Comparison of ENCODE assay signal across 16 cellular contexts in genomic region chr1:8747879-8748825, GRCh38.
DNase-seq lines count a peak whose midpoint lies in the region; TF ChIP-seq lines count a peak whose summit lies in the region.
"Had no signal": no experiment of that assay in that cellular context is flagged by ENCODE, and none has a peak within 500 bp of the region (broad histone marks: within the 10 kb centered on the region; RNA-seq: fewer than 3 reads in every experiment).

No MANE protein-coding gene starts in this region.

- H3K4me3 Mint-ChIP-seq in activated naive CD8-positive, alpha-beta T cell treated with anti-CD3 and anti-CD28 coated beads for 36 hours: no peak overlapping the region
- no peak overlapping the region for H3K4me3 Mint-ChIP-seq in progenitor cell of endocrine pancreas (ENCODE audit: low read depth)
- H3K4me3 Mint-ChIP-seq in CD8-positive, alpha-beta memory T cell: no peak overlapping the region
- H3K4me3 Mint-ChIP-seq: B cell, H9 had no signal

- no peaks in the 10 kb centered on the region for H3K4me1 ChIP-seq in CD8-positive, alpha-beta memory T cell (ENCODE audit: insufficient read depth, low read length)

- H3K27me3 Mint-ChIP-seq in activated naive CD8-positive, alpha-beta T cell treated with anti-CD3 and anti-CD28 coated beads for 36 hours: no peaks in the 10 kb centered on the region
- H3K27me3 Mint-ChIP-seq in progenitor cell of endocrine pancreas: no peaks in the 10 kb centered on the region
- H3K27me3 Mint-ChIP-seq in CD8-positive, alpha-beta memory T cell: no peaks in the 10 kb centered on the region
- H3K27me3 Mint-ChIP-seq: B cell had no signal

- DNase-seq in DMS79 treated with DMSO at 0.1 percent for 48 hours (lab: John Stamatoyannopoulos, UW): peak; percentile 32
- DNase-seq in DMS79 (lab: John Stamatoyannopoulos, UW): no peak
- no peak for DNase-seq in activated naive CD8-positive, alpha-beta T cell treated with anti-CD3 and anti-CD28 coated beads for 36 hours
- peak; percentile 15 for DNase-seq in epithelial cell of esophagus (ENCODE audit: low read depth)
- DNase-seq in progenitor cell of endocrine pancreas (ENCODE audit: low spot score, unreplicated experiment): no peak
- no peak for DNase-seq in NCI-H1092 treated with DMSO at 0.1 percent for 48 hours (lab: John Stamatoyannopoulos, UW)
- DNase-seq in CD8-positive, alpha-beta memory T cell: no peak
- DNase-seq in superior temporal gyrus (ENCODE audit: extremely low spot score): no peak
- DNase-seq: 8988T, COR-L47, H9, NCI-H1048, NCI-H1436 treated with DMSO at 0.1 percent for 48 hours, NCI-H2029, NCI-H2171 treated with DMSO at 0.1 percent for 48 hours had no signal

- TF ChIP-seq CTCF in epithelial cell of esophagus (IDR thresholded peaks at IDR 0.05; ENCODE audit: insufficient read depth, low read depth, low read length, missing control alignments) (no peak), progenitor cell of endocrine pancreas (IDR thresholded peaks at IDR 0.05; ENCODE audit: unreplicated experiment) (no peak)

- H3K27me3 ChIP-seq in CD8-positive, alpha-beta memory T cell (ENCODE audit: insufficient read depth, low read length, poor library complexity, severe bottlenecking): no peaks in the 10 kb centered on the region

- H3K27ac Mint-ChIP-seq in activated naive CD8-positive, alpha-beta T cell treated with anti-CD3 and anti-CD28 coated beads for 36 hours: peak overlapping the region; percentile 56
- H3K27ac Mint-ChIP-seq in progenitor cell of endocrine pancreas: peak overlapping the region; percentile 63
- peak overlapping the region in 2 of 8 donors; percentile 39 to 42 for H3K27ac Mint-ChIP-seq in CD8-positive, alpha-beta memory T cell
- H3K27ac Mint-ChIP-seq: B cell had no signal

- no peak overlapping the region for H3K4me3 ChIP-seq in epithelial cell of esophagus (ENCODE audit: low read length)
- H3K4me3 ChIP-seq in CD8-positive, alpha-beta memory T cell (ENCODE audit: low read length): no peak overlapping the region

- H3K36me3 Mint-ChIP-seq in activated naive CD8-positive, alpha-beta T cell treated with anti-CD3 and anti-CD28 coated beads for 36 hours: peaks cover 5% of the 10 kb centered on the region
- peaks cover 3% of the 10 kb centered on the region for H3K36me3 Mint-ChIP-seq in progenitor cell of endocrine pancreas (ENCODE audit: insufficient read depth)
- peaks cover 0 to 6% (median 0%) of the 10 kb centered on the region in 3 donors for H3K36me3 Mint-ChIP-seq in CD8-positive, alpha-beta memory T cell

- H3K36me3 ChIP-seq in CD8-positive, alpha-beta memory T cell (ENCODE audit: insufficient read depth, low read length): no peaks in the 10 kb centered on the region

- CTCF ChIA-PET in CD8-positive, alpha-beta memory T cell (lab: Charles Lee): interaction anchor here (0.8 to 1.1 kb wide), 2 partner anchors 24 to 53 kb away, joined by 3 to 5 read pairs; no protein-coding TSS in a partner anchor

- H3K27ac ChIP-seq in CD8-positive, alpha-beta memory T cell (ENCODE audit: low read depth, low read length): no peak overlapping the region

- peaks cover 2% of the 10 kb centered on the region for H3K9me3 Mint-ChIP-seq in activated naive CD8-positive, alpha-beta T cell treated with anti-CD3 and anti-CD28 coated beads for 36 hours
- H3K9me3 Mint-ChIP-seq in progenitor cell of endocrine pancreas (ENCODE audit: low read depth): no peaks in the 10 kb centered on the region
- H3K9me3 Mint-ChIP-seq in CD8-positive, alpha-beta memory T cell: no peaks in the 10 kb centered on the region
- H3K9me3 Mint-ChIP-seq: H9 had no signal

- H3K4me1 Mint-ChIP-seq in activated naive CD8-positive, alpha-beta T cell treated with anti-CD3 and anti-CD28 coated beads for 36 hours: peaks cover 21% of the 10 kb centered on the region
- H3K4me1 Mint-ChIP-seq in progenitor cell of endocrine pancreas (ENCODE audit: low read depth): peaks cover 32% of the 10 kb centered on the region
- H3K4me1 Mint-ChIP-seq in CD8-positive, alpha-beta memory T cell: peaks cover 2 to 5% (median 4%) of the 10 kb centered on the region in 3 donors

- POLR2A ChIA-PET in CD8-positive, alpha-beta memory T cell (lab: Charles Lee): no interaction called here

- H3K9me3 ChIP-seq in CD8-positive, alpha-beta memory T cell (ENCODE audit: low read length): no peaks in the 10 kb centered on the region

Comparison
In these comparisons a context has a peak if more than half of its experiments do, and no peak if none do; other contexts are left out.
1. DNase-seq: peak in DMS79 treated with DMSO at 0.1 percent for 48 hours (single experiment) and epithelial cell of esophagus (single experiment); none in DMS79 (single experiment), activated naive CD8-positive, alpha-beta T cell treated with anti-CD3 and anti-CD28 coated beads for 36 hours (single experiment), progenitor cell of endocrine pancreas (single experiment), NCI-H1092 treated with DMSO at 0.1 percent for 48 hours (single experiment), CD8-positive, alpha-beta memory T cell (0 of 5) and superior temporal gyrus (single experiment).